In genomic region chr6:16061833-16062232, GRCh38 we compare ENCODE assay signal across 22 cellular contexts.
DNase-seq lines count a peak whose midpoint lies in the region; ATAC-seq and TF ChIP-seq lines count a peak whose summit lies in the region.
"Had no signal": no experiment of that assay in that cellular context is flagged by ENCODE, and none has a peak within 500 bp of the region (broad histone marks: within the 10 kb centered on the region; RNA-seq: fewer than 3 reads in every experiment).

No MANE protein-coding gene starts in this region.

- in situ Hi-C loops in GM23248 (cut with MboI), result no loop called here

- 68 to 74% methylated on average over 2 of the region's 2 CpGs for WGBS in GM23248 (ENCODE audit: low coverage in 1 of 2, low lambda C conversion rate in 2 of 2, missing lambda C conversion rate in 2 of 2), 2 experiments
- 72% methylated on average over 2 of the region's 2 CpGs for WGBS in smooth muscle cell (ENCODE audit: low lambda C conversion rate)

- no peak for TF ChIP-seq CTCF in smooth muscle cell (IDR thresholded peaks at IDR 0.05; ENCODE audit: borderline replicate concordance, insufficient read depth, poor library complexity, severe bottlenecking)

- H3K27me3 ChIP-seq in GM23248 (replicated peaks; ENCODE audit: insufficient read depth) (peaks cover 12% of the 10 kb centered on the region), smooth muscle cell (ENCODE audit: low read depth) (no peaks in the 10 kb centered on the region)

- H4K20me1 ChIP-seq in GM23248 (ENCODE audit: insufficient read depth), result no peaks in the 10 kb centered on the region
- no peaks in the 10 kb centered on the region for H4K20me1 ChIP-seq in smooth muscle cell (ENCODE audit: low read depth)

- H3K27ac ChIP-seq in GM23248 (no peak overlapping the region), smooth muscle cell (ENCODE audit: low read depth) (peak overlapping the region; percentile 2)
- H3K27ac ChIP-seq: 22Rv1, C4-2B, KMS-11 had no signal

- H3K4me1 ChIP-seq in GM23248 (ENCODE audit: insufficient read depth), result no peaks in the 10 kb centered on the region
- peaks cover 2% of the 10 kb centered on the region for H3K4me1 ChIP-seq in smooth muscle cell (ENCODE audit: low read depth)
- H3K4me1 ChIP-seq: Caco-2 had no signal

- H2AFZ ChIP-seq in GM23248 (no peak overlapping the region), smooth muscle cell (ENCODE audit: low read depth) (no peak overlapping the region)

- H3K79me2 ChIP-seq in GM23248 (ENCODE audit: insufficient read depth), result no peaks in the 10 kb centered on the region
- no peaks in the 10 kb centered on the region for H3K79me2 ChIP-seq in smooth muscle cell (ENCODE audit: low read depth)

- peak; percentile 9 for DNase-seq in NCI-H1105 treated with DMSO at 0.1 percent for 48 hours (lab: John Stamatoyannopoulos, UW)
- no peak for DNase-seq in NCI-H1105 (lab: John Stamatoyannopoulos, UW)
- DNase-seq in GM23248, result peak; percentile 26
- DNase-seq in astrocyte of the hippocampus (ENCODE audit: low read depth, low spot score), result peak; percentile 6
- no peak for DNase-seq in smooth muscle cell (lab: John Stamatoyannopoulos, UW; ENCODE audit: unreplicated experiment)
- DNase-seq: Caco-2; CD8-positive, alpha-beta T cell; H9; NCI-H1092 treated with DMSO at 0.1 percent for 48 hours; NCI-H146; NCI-H1930; NCI-H2171; NCI-H226; NCI-H510A; NCI-H774; PC-3 had no signal

- H3K4me3 ChIP-seq in GM23248 (no peak overlapping the region), smooth muscle cell (no peak overlapping the region)

- H3K4me2 ChIP-seq in GM23248 (ENCODE audit: unreplicated experiment), result no peak overlapping the region
- no peak overlapping the region for H3K4me2 ChIP-seq in smooth muscle cell
- H3K4me2 ChIP-seq: KMS-11 had no signal

- no peak overlapping the region for H3K9ac ChIP-seq in GM23248
- H3K9ac ChIP-seq in smooth muscle cell (ENCODE audit: low read depth), result no peak overlapping the region
- H3K9ac ChIP-seq: KMS-11 had no signal

- H3F3A ChIP-seq in GM23248 (ENCODE audit: insufficient read depth) (no peaks in the 10 kb centered on the region), smooth muscle cell (ENCODE audit: low read depth) (no peaks in the 10 kb centered on the region)

- H3K9me3 ChIP-seq in GM23248 (ENCODE audit: low read depth), result no peaks in the 10 kb centered on the region
- H3K9me3 ChIP-seq in smooth muscle cell (replicated peaks; ENCODE audit: low read depth), result no peaks in the 10 kb centered on the region
- H3K9me3 ChIP-seq: Caco-2 had no signal

- H3K36me3 ChIP-seq in GM23248 (ENCODE audit: low read depth), result no peaks in the 10 kb centered on the region
- no peaks in the 10 kb centered on the region for H3K36me3 ChIP-seq in smooth muscle cell (ENCODE audit: low read depth)

- no peak for ATAC-seq in HG03521 (IDR thresholded peaks at IDR 0.05; ENCODE audit: unreplicated experiment)
- ATAC-seq in GM21786 (IDR thresholded peaks at IDR 0.05; ENCODE audit: unreplicated experiment), result no peak
- ATAC-seq: CD8-positive, alpha-beta T cell; PC-3; SK-N-SH treated with all-trans-retinoic acid at 6 μM for 48 hours had no signal

- no peaks in the 10 kb centered on the region for H3K9me2 ChIP-seq in GM23248 (ENCODE audit: insufficient read depth)

Comparison
In these comparisons a context has a peak if more than half of its experiments do, and no peak if none do; other contexts are left out.
1. DNase-seq: peak in NCI-H1105 treated with DMSO at 0.1 percent for 48 hours (single experiment), GM23248 (single experiment) and astrocyte of the hippocampus (single experiment); none in NCI-H1105 (single experiment) and smooth muscle cell (single experiment).